Comparison of ENCODE assay signal across 9 cellular contexts in the genomic region with DNA sequence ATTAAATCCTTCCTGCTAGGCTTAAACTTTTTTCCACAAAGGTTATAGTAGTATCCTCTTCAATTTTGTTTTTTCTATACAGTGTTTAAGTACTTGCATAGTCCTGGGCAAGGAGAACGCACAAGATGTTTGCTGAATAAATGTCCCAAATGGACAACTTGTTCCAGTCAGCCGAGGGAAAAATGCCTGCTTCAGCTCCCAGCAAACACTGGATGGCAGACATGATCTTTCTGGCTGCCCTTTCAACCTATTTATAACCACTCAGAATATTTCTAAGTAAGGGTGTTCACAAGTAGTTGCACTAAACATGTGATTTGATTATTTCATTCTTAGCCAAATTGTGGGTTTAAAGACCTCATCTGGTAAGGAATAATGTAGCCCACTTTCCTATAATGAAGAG. TPM values are rescaled to one million over a fixed set of nuclear protein-coding genes. Genes with fewer than 3 reads are reported as not detected.
DNase-seq lines count a peak whose midpoint lies in the region; ATAC-seq and TF ChIP-seq lines count a peak whose summit lies in the region.
"Had no signal": no experiment of that assay in that cellular context is flagged by ENCODE, and none has a peak within 500 bp of the region (broad histone marks: within the 10 kb centered on the region; RNA-seq: fewer than 3 reads in every experiment).

No MANE protein-coding gene starts in this region.

- TF ChIP-seq CTCF in breast epithelium (IDR thresholded peaks at IDR 0.05) (peak in 2 of 3 donors; percentile 23 to 42), liver (IDR thresholded peaks at IDR 0.05; ENCODE audit: low read depth, low read length, missing input control) (peak; percentile 37)

- no peaks in the 10 kb centered on the region for H3K4me1 ChIP-seq in breast epithelium
- H3K4me1 ChIP-seq in liver (ENCODE audit: control insufficient read depth in 4 of 4, insufficient read depth in 4 of 4, low read length in 3 of 4), result no peaks in the 10 kb centered on the region
- H3K4me1 ChIP-seq: SJCRH30 had no signal

- H3K27me3 ChIP-seq in breast epithelium, result no peaks in the 10 kb centered on the region
- H3K27me3 ChIP-seq in liver (ENCODE audit: control insufficient read depth in 4 of 4, insufficient read depth in 4 of 4, low read length in 3 of 4), result no peaks in the 10 kb centered on the region
- H3K27me3 ChIP-seq: SJCRH30 had no signal

- peak; percentile 69 to 77 for TF ChIP-seq RAD21 in liver (IDR thresholded peaks at IDR 0.05)

- DNase-seq in ACHN, result peak; percentile 17
- DNase-seq in HCEC 1CT, result peak; percentile 47
- no peak for DNase-seq in breast epithelium (ENCODE audit: low spot score in 2 of 2)
- DNase-seq in GM19238 (ENCODE audit: insufficient read length, low spot score), result no peak
- no peak for DNase-seq in activated CD4-positive, alpha-beta T cell treated with anti-CD3 and anti-CD28 coated beads for 48 hours

- ATAC-seq in GM21576 (IDR thresholded peaks at IDR 0.05; ENCODE audit: unreplicated experiment) (no peak), HG03457 (IDR thresholded peaks at IDR 0.05; ENCODE audit: unreplicated experiment) (no peak)

- in situ Hi-C loops in ACHN (cut with HindIII; ENCODE audit: low pct_ligation_motif_present, low pct_unique_long_range_greater_than_20kb, low sequenced_read_pairs), result no loop called here

- no peak overlapping the region for H3K27ac ChIP-seq in breast epithelium
- H3K27ac ChIP-seq in liver (ENCODE audit: low read depth in 1 of 2, low read length in 2 of 2), result no peak overlapping the region
- H3K27ac ChIP-seq: SJCRH30 had no signal

- intact Hi-C loops in breast epithelium (cut with DNase I; ENCODE audit: low total_unique reads), result loop anchor here (5.0 kb wide), 1 partner anchor 386 kb away; no protein-coding TSS in a partner anchor

- no peak for TF ChIP-seq POLR2A in breast epithelium (IDR thresholded peaks at IDR 0.05)

- H3K9ac ChIP-seq in liver (ENCODE audit: low read depth in 1 of 2, low read length in 2 of 2), result no peak overlapping the region

- H3K36me3 ChIP-seq in breast epithelium (no peaks in the 10 kb centered on the region), liver (ENCODE audit: control insufficient read depth in 4 of 4, insufficient read depth in 3 of 4, low read depth in 1 of 4, low read length in 3 of 4) (peaks cover 0 to 5% (median 1%) of the 10 kb centered on the region in 4 donors)

- 46% methylated on average over 2 of the region's 2 CpGs for WGBS in liver

- H3K9me3 ChIP-seq in breast epithelium (no peaks in the 10 kb centered on the region), liver (ENCODE audit: control insufficient read depth in 4 of 4, low read length in 3 of 4) (no peaks in the 10 kb centered on the region)
- H3K9me3 ChIP-seq: SJCRH30 had no signal

- no peak overlapping the region for H3K4me3 ChIP-seq in breast epithelium
- no peak overlapping the region for H3K4me3 ChIP-seq in liver (ENCODE audit: low read depth in 1 of 3, low read length in 3 of 3)
- H3K4me3 ChIP-seq: SJCRH30 had no signal

TF ChIP-seq in liver, 16 proteins besides CTCF, POLR2A, EP300 and RAD21:
- TF ChIP-seq, protein P1, sequence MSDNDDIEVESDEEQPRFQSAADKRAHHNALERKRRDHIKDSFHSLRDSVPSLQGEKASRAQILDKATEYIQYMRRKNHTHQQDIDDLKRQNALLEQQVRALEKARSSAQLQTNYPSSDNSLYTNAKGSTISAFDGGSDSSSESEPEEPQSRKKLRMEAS (IDR thresholded peaks at IDR 0.05), result no peak
- TF ChIP-seq FOXA1 (IDR thresholded peaks at IDR 0.05) (no peak), JUND (IDR thresholded peaks at IDR 0.05) (no peak), EGR1 (IDR thresholded peaks at IDR 0.05; ENCODE audit: low read depth in 2 of 2) (no peak)
- TF ChIP-seq, protein P2, sequence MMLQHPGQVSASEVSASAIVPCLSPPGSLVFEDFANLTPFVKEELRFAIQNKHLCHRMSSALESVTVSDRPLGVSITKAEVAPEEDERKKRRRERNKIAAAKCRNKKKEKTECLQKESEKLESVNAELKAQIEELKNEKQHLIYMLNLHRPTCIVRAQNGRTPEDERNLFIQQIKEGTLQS (IDR thresholded peaks at IDR 0.05), result no peak
- TF ChIP-seq, protein P3, sequence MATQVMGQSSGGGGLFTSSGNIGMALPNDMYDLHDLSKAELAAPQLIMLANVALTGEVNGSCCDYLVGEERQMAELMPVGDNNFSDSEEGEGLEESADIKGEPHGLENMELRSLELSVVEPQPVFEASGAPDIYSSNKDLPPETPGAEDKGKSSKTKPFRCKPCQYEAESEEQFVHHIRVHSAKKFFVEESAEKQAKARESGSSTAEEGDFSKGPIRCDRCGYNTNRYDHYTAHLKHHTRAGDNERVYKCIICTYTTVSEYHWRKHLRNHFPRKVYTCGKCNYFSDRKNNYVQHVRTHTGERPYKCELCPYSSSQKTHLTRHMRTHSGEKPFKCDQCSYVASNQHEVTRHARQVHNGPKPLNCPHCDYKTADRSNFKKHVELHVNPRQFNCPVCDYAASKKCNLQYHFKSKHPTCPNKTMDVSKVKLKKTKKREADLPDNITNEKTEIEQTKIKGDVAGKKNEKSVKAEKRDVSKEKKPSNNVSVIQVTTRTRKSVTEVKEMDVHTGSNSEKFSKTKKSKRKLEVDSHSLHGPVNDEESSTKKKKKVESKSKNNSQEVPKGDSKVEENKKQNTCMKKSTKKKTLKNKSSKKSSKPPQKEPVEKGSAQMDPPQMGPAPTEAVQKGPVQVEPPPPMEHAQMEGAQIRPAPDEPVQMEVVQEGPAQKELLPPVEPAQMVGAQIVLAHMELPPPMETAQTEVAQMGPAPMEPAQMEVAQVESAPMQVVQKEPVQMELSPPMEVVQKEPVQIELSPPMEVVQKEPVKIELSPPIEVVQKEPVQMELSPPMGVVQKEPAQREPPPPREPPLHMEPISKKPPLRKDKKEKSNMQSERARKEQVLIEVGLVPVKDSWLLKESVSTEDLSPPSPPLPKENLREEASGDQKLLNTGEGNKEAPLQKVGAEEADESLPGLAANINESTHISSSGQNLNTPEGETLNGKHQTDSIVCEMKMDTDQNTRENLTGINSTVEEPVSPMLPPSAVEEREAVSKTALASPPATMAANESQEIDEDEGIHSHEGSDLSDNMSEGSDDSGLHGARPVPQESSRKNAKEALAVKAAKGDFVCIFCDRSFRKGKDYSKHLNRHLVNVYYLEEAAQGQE (IDR thresholded peaks at IDR 0.05), result no peak

RNA-seq across cellular contexts. Expression of a gene that starts 29.8 kb away (rescaled TPM):
- 10 to 100 TPM; 23.8 to 38.7 (median 29.6) TPM for total RNA-seq in breast epithelium
- total RNA-seq in liver, result 10 to 100 TPM in 1 of 2 donors, 1 to 10 TPM in 1; 7.8 to 19.9 TPM
- 1 to 10 TPM; 1.9 to 2.5 TPM for polyA plus RNA-seq in liver

Comparison
In these comparisons a context has a peak if more than half of its experiments do, and no peak if none do; other contexts are left out.
1. DNase-seq: peak in ACHN (single experiment) and HCEC 1CT (single experiment); none in breast epithelium (0 of 2), GM19238 (single experiment) and activated CD4-positive, alpha-beta T cell treated with anti-CD3 and anti-CD28 coated beads for 48 hours (single experiment).